In genomic region chr2:222864296-222864695, GRCh38 we compare ENCODE assay signal across 1 cellular context.
TF ChIP-seq lines count a peak whose summit lies in the region.

No MANE protein-coding gene starts in this region.

TF ChIP-seq in HepG2, 621 proteins besides CTCF, POLR2A, EP300 and RAD21 (continued from another document and continues in another):
- TF ChIP-seq IRF1 (CRISPR knock-in tag; IDR thresholded peaks at IDR 0.05; ENCODE audit: low read depth) (no peak), E2F1 (CRISPR knock-in tag; IDR thresholded peaks at IDR 0.05) (no peak), ZNF766 (CRISPR knock-in tag; IDR thresholded peaks at IDR 0.05; ENCODE audit: borderline replicate concordance) (no peak), TBP (CRISPR knock-in tag; IDR thresholded peaks at IDR 0.05) (no peak), ZNF180 (CRISPR knock-in tag; IDR thresholded peaks at IDR 0.05; ENCODE audit: borderline replicate concordance, low read depth) (no peak), IKZF4 (CRISPR knock-in tag; IDR thresholded peaks at IDR 0.05; ENCODE audit: borderline replicate concordance, low read depth, not compliant biosample characterization) (no peak), ZNF282 (IDR thresholded peaks at IDR 0.05; ENCODE audit: partially characterized antibody) (no peak), GPBP1L1 (CRISPR knock-in tag; IDR thresholded peaks at IDR 0.05) (no peak), TBL1XR1 (IDR thresholded peaks at IDR 0.05; ENCODE audit: borderline replicate concordance, low read length, partially characterized antibody) (no peak), SMARCE1 (IDR thresholded peaks at IDR 0.05; ENCODE audit: borderline replicate concordance) (no peak), NFIC (IDR thresholded peaks at IDR 0.05; ENCODE audit: low read length) (no peak), CENPX (CRISPR knock-in tag; IDR thresholded peaks at IDR 0.05) (no peak), ZNF333 (CRISPR knock-in tag; IDR thresholded peaks at IDR 0.05; ENCODE audit: borderline replicate concordance) (no peak), ZNF552 (CRISPR knock-in tag; IDR thresholded peaks at IDR 0.05; ENCODE audit: borderline replicate concordance) (no peak), ETV5 (CRISPR knock-in tag; IDR thresholded peaks at IDR 0.05; ENCODE audit: borderline replicate concordance) (no peak), GZF1 (CRISPR knock-in tag; IDR thresholded peaks at IDR 0.05) (no peak), ZBTB14 (CRISPR knock-in tag; IDR thresholded peaks at IDR 0.05) (no peak), ZNF788 (CRISPR knock-in tag; IDR thresholded peaks at IDR 0.05; ENCODE audit: borderline replicate concordance) (no peak), ZBTB10 (CRISPR knock-in tag; IDR thresholded peaks at IDR 0.05; ENCODE audit: borderline replicate concordance) (no peak), ZNF782 (CRISPR knock-in tag; IDR thresholded peaks at IDR 0.05; ENCODE audit: borderline replicate concordance) (no peak), PRDM15 (CRISPR knock-in tag; IDR thresholded peaks at IDR 0.05) (no peak), ZKSCAN1 (IDR thresholded peaks at IDR 0.05; ENCODE audit: low read length) (no peak), ATF7-NPFF (CRISPR knock-in tag; IDR thresholded peaks at IDR 0.05; ENCODE audit: low read depth) (no peak), SPEN (CRISPR knock-in tag; IDR thresholded peaks at IDR 0.05; ENCODE audit: low read depth) (0 out of 2 replicates have a peak, but pooled peaks have one; percentile 27), ZNF605 (CRISPR knock-in tag; IDR thresholded peaks at IDR 0.05) (0 out of 2 replicates have a peak, but pooled peaks have one; percentile 67), CREBL2 (CRISPR knock-in tag; IDR thresholded peaks at IDR 0.05; ENCODE audit: borderline replicate concordance) (no peak), HDAC1 (CRISPR knock-in tag; IDR thresholded peaks at IDR 0.05) (no peak), ZNF660 (CRISPR knock-in tag; IDR thresholded peaks at IDR 0.05; ENCODE audit: borderline replicate concordance, low read depth) (no peak), ZNF496 (CRISPR knock-in tag; IDR thresholded peaks at IDR 0.05; ENCODE audit: insufficient replicate concordance) (no peak), NCOA5 (CRISPR knock-in tag; IDR thresholded peaks at IDR 0.05) (no peak), SIN3A (IDR thresholded peaks at IDR 0.05; ENCODE audit: borderline replicate concordance, low read depth, low read length) (no peak), ZSCAN29 (CRISPR knock-in tag; conservative IDR thresholded peaks at IDR 0.05) (no peak), ERF (CRISPR knock-in tag; IDR thresholded peaks at IDR 0.05) (no peak), ZNF644 (CRISPR knock-in tag; IDR thresholded peaks at IDR 0.05; ENCODE audit: low read depth) (0 out of 2 replicates have a peak, but pooled peaks have one; percentile 39), ATRX (CRISPR knock-in tag; IDR thresholded peaks at IDR 0.05; ENCODE audit: borderline replicate concordance) (no peak), FIP1L1 (IDR thresholded peaks at IDR 0.05; ENCODE audit: borderline replicate concordance, insufficient read depth, low read depth, low read length) (no peak), ZNF280D (CRISPR knock-in tag; IDR thresholded peaks at IDR 0.05) (no peak; the same call in 1 of the 2 replicates), ZNF17 (CRISPR knock-in tag; IDR thresholded peaks at IDR 0.05) (no peak), ZNF503 (CRISPR knock-in tag; IDR thresholded peaks at IDR 0.05) (no peak), YEATS4 (CRISPR knock-in tag; IDR thresholded peaks at IDR 0.05; ENCODE audit: borderline replicate concordance) (no peak), ZNF446 (CRISPR knock-in tag; IDR thresholded peaks at IDR 0.05) (0 out of 2 replicates have a peak, but pooled peaks have one; percentile 44), CENPT (CRISPR knock-in tag; IDR thresholded peaks at IDR 0.05; ENCODE audit: low read depth) (no peak), GABPB1 (CRISPR knock-in tag; IDR thresholded peaks at IDR 0.05) (no peak)
